In genomic region chr6:109092074-109092473, GRCh38 we compare ENCODE assay signal across 1 cellular context.
TF ChIP-seq lines count a peak whose summit lies in the region.

No MANE protein-coding gene starts in this region.

TF ChIP-seq in A549, 52 proteins besides CTCF, POLR2A, EP300 and RAD21 (continued from another document):
- TF ChIP-seq HMGXB4 (CRISPR knock-in tag; IDR thresholded peaks at IDR 0.05; ENCODE audit: borderline replicate concordance) (no peak), SREBF2 (IDR thresholded peaks at IDR 0.05) (no peak), RARB (CRISPR knock-in tag; IDR thresholded peaks at IDR 0.05) (no peak), NR3C1 (IDR thresholded peaks at IDR 0.05) (no peak)
